Comparison of ENCODE assay signal across 1 cellular context in genomic region chr9:6733243-6733642, GRCh38.
TF ChIP-seq lines count a peak whose summit lies in the region.

No MANE protein-coding gene starts in this region.

TF ChIP-seq in HepG2, 621 proteins besides CTCF, POLR2A, EP300 and RAD21 (continued from another document):
- TF ChIP-seq USF2 (IDR thresholded peaks at IDR 0.05; ENCODE audit: low read depth, low read length) (no peak), USF2 (CRISPR knock-in tag; IDR thresholded peaks at IDR 0.05; ENCODE audit: borderline replicate concordance) (no peak), HOXA7 (CRISPR knock-in tag; IDR thresholded peaks at IDR 0.05) (no peak), HNF4A (CRISPR knock-in tag; IDR thresholded peaks at IDR 0.05) (peak; percentile 71), PPARG (CRISPR knock-in tag; conservative IDR thresholded peaks at IDR 0.05) (peak; percentile 79; the same call in 1 of the 2 replicates), ZNF317 (CRISPR knock-in tag; IDR thresholded peaks at IDR 0.05) (no peak), ARID5B (CRISPR knock-in tag; IDR thresholded peaks at IDR 0.05) (0 out of 2 replicates have a peak, but pooled peaks have one; percentile 14), HNRNPH1 (optimal IDR thresholded peaks at IDR 0.05; ENCODE audit: low read depth, low read length) (no peak), ZFYVE20 (CRISPR knock-in tag; IDR thresholded peaks at IDR 0.05; ENCODE audit: borderline replicate concordance, low read depth) (no peak), ZNF121 (CRISPR knock-in tag; IDR thresholded peaks at IDR 0.05) (0 out of 2 replicates have a peak, but pooled peaks have one; percentile 16), PCBP1 (IDR thresholded peaks at IDR 0.05; ENCODE audit: borderline replicate concordance, low read depth, low read length) (no peak), SYNCRIP (IDR thresholded peaks at IDR 0.05; ENCODE audit: insufficient read depth, low read depth, low read length) (no peak), MAFG (CRISPR knock-in tag; IDR thresholded peaks at IDR 0.05) (no peak), NCOR1 (IDR thresholded peaks at IDR 0.05; ENCODE audit: borderline replicate concordance, low read length) (no peak), ATM (IDR thresholded peaks at IDR 0.05; ENCODE audit: borderline replicate concordance) (no peak), ZNF75D (CRISPR knock-in tag; IDR thresholded peaks at IDR 0.05; ENCODE audit: borderline replicate concordance) (no peak), ZNF33A (CRISPR knock-in tag; IDR thresholded peaks at IDR 0.05; ENCODE audit: borderline replicate concordance) (no peak), ZNF670 (CRISPR knock-in tag; IDR thresholded peaks at IDR 0.05; ENCODE audit: borderline replicate concordance) (0 out of 2 replicates have a peak, but pooled peaks have one; percentile 19), ZNF768 (CRISPR knock-in tag; IDR thresholded peaks at IDR 0.05) (no peak), SP140L (CRISPR knock-in tag; IDR thresholded peaks at IDR 0.05; ENCODE audit: borderline replicate concordance) (no peak), HNRNPK (IDR thresholded peaks at IDR 0.05; ENCODE audit: low read depth, low read length, poor library complexity, severe bottlenecking) (no peak), PCBP2 (optimal IDR thresholded peaks at IDR 0.05; ENCODE audit: low read depth, low read length, poor library complexity, severe bottlenecking) (no peak), ZFP36L2 (CRISPR knock-in tag; IDR thresholded peaks at IDR 0.05) (no peak), ZNF101 (CRISPR knock-in tag; IDR thresholded peaks at IDR 0.05; ENCODE audit: borderline replicate concordance, low read depth) (no peak), U2AF1 (optimal IDR thresholded peaks at IDR 0.05; ENCODE audit: low read depth, low read length) (no peak), SCMH1 (CRISPR knock-in tag; IDR thresholded peaks at IDR 0.05; ENCODE audit: borderline replicate concordance) (no peak), SMARCC2 (IDR thresholded peaks at IDR 0.05) (no peak), ARNT2 (CRISPR knock-in tag; IDR thresholded peaks at IDR 0.05; ENCODE audit: low read depth) (no peak), ZNF367 (CRISPR knock-in tag; IDR thresholded peaks at IDR 0.05; ENCODE audit: borderline replicate concordance) (no peak)
- TF ChIP-seq, protein P1, sequence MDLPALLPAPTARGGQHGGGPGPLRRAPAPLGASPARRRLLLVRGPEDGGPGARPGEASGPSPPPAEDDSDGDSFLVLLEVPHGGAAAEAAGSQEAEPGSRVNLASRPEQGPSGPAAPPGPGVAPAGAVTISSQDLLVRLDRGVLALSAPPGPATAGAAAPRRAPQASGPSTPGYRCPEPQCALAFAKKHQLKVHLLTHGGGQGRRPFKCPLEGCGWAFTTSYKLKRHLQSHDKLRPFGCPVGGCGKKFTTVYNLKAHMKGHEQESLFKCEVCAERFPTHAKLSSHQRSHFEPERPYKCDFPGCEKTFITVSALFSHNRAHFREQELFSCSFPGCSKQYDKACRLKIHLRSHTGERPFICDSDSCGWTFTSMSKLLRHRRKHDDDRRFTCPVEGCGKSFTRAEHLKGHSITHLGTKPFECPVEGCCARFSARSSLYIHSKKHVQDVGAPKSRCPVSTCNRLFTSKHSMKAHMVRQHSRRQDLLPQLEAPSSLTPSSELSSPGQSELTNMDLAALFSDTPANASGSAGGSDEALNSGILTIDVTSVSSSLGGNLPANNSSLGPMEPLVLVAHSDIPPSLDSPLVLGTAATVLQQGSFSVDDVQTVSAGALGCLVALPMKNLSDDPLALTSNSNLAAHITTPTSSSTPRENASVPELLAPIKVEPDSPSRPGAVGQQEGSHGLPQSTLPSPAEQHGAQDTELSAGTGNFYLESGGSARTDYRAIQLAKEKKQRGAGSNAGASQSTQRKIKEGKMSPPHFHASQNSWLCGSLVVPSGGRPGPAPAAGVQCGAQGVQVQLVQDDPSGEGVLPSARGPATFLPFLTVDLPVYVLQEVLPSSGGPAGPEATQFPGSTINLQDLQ (CRISPR knock-in tag; IDR thresholded peaks at IDR 0.05): no peak
